ENCODE assay signal across 26 cellular contexts in the genomic region with DNA sequence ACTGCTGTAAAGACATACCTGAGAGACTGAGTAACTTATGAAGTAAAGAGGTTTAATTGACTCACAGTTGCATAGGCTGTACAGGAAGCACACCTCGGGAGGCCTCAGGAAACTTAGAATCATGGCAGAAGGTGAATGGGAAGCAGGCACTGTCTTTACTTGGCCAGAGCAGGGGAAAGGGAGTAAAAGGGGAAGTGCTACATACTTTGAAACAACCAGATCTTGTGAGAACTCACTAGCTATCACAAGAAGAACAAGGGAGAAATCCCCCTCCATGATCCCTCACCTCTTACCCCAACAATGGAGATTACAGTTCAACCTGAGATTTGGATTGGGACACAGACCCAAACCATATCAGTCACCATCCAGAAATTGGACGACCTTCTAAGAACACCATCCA.
"Had no signal": no experiment of that assay in that cellular context is flagged by ENCODE, and none has a peak within 500 bp of the region (broad histone marks: within the 10 kb centered on the region; RNA-seq: fewer than 3 reads in every experiment).

No MANE protein-coding gene starts in this region.

- FAIRE-seq: islet of Langerhans had no signal

- H3K36me3 ChIP-seq: cardiac muscle cell, colonic mucosa, gastrocnemius medialis, left ventricle myocardium inferior, suprapubic skin, tibial artery, upper lobe of right lung had no signal

- H3K27ac ChIP-seq: body of pancreas, cardiac muscle cell, colonic mucosa, dorsolateral prefrontal cortex, gastrocnemius medialis, left ventricle myocardium inferior, suprapubic skin, tibial artery, upper lobe of right lung had no signal

- DNase-seq: activated CD4-positive, alpha-beta T cell treated with anti-CD3 and anti-CD28 coated beads for 1 hour; activated CD4-positive, alpha-beta T cell treated with anti-CD3 and anti-CD28 coated beads, Interleukin-2, amount 50 U/mL, for 1 hour; activated CD8-positive, alpha-beta T cell treated with anti-CD3 and anti-CD28 coated beads for 36 hours; activated naive CD4-positive, alpha-beta T cell; activated T-cell treated with anti-CD3 and anti-CD28 coated beads, Interleukin-2, amount 50 U/mL, for 48 hours; body of pancreas; cerebellar nuclear complex; colonic mucosa; dorsolateral prefrontal cortex; effector memory CD4-positive, alpha-beta T cell; erythroblast; gastrocnemius medialis; glutamatergic neuron; left ventricle myocardium inferior; mesendoderm; posterior cingulate gyrus; right cardiac atrium; stimulated activated CD4-positive, alpha-beta T cell treated with anti-CD3 and anti-CD28 coated beads, Interleukin-15, amount 100 ng/mL, for 24 hours; stimulated activated CD4-positive, alpha-beta T cell treated with anti-CD3 and anti-CD28 coated beads, Interleukin-2, amount 100 ng/mL, for 24 hours; stimulated activated naive CD4-positive, alpha-beta T cell; tibial artery; upper lobe of right lung had no signal

- H3K27me3 ChIP-seq: body of pancreas, cardiac muscle cell, colonic mucosa, dorsolateral prefrontal cortex, gastrocnemius medialis, suprapubic skin, tibial artery, upper lobe of right lung had no signal

- H3K4me3 ChIP-seq: body of pancreas, cardiac muscle cell, colonic mucosa, dorsolateral prefrontal cortex, gastrocnemius medialis, left ventricle myocardium inferior, lung, suprapubic skin, tibial artery, upper lobe of right lung had no signal

- H3K4me1 ChIP-seq: body of pancreas, colonic mucosa, gastrocnemius medialis, left ventricle myocardium inferior, suprapubic skin, tibial artery, upper lobe of right lung had no signal

- H3K9me3 ChIP-seq: body of pancreas, colonic mucosa, gastrocnemius medialis, suprapubic skin, tibial artery, upper lobe of right lung had no signal
